Comparison of ENCODE assay signal across 8 cellular contexts in the genomic region with DNA sequence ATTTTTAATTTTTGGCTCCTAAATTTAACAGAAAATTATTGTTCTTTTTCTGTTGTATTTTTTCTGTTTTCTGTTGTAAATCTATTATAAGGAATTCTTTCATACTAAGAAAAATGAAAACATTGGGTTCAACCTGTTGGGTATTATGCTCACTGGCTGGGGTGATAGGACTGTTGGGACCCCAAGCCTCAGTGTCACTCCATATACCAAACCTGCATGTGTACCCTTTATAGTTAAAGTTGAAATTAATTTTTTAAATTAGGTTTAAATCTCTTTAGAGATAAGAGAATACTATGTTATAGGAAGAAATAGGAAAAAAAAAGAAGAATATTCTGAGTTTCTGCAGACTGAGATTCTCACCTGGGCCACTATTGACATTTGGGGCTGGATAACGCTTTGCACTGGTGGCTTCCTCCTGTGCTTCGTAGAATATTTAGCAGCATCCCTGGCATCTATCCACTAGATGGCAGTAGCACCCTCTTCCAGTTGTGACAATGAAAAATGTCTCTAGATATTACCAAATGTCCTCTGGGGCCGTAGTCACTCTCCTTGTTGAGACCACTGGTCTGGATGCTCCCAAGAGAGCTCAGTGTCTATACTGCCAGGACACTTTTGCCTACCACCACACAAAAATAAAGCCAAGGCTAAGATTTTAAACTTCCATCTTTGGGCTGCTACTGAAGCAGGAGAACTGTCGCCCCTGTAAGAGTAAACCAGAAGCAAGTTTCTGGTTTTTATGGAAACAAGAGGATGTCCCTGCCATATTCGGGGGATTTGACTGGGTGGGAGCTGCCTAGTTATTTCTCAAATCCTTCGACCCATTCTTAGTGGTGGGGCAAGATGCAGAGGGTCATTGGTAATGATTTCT. TPM values are rescaled to one million over a fixed set of nuclear protein-coding genes. Genes with fewer than 3 reads are reported as not detected.
DNase-seq lines count a peak whose midpoint lies in the region; ATAC-seq and TF ChIP-seq lines count a peak whose summit lies in the region.

No MANE protein-coding gene starts in this region.

- ATAC-seq in GM19324 (IDR thresholded peaks at IDR 0.05; ENCODE audit: low FRiP score, unreplicated experiment) (peak; percentile 64), PC-3 (peak; percentile 82), aorta (ENCODE audit: low FRiP score) (peak; percentile 89)

- H3K79me2 ChIP-seq in PC-3 (ENCODE audit: low read length) (peaks cover 46% of the 10 kb centered on the region), fibroblast of lung (ENCODE audit: control insufficient read depth, insufficient read depth, low read length) (peaks cover 5% of the 10 kb centered on the region)

- H3K4me1 ChIP-seq in PC-3 (ENCODE audit: insufficient read depth, low read length) = no peaks in the 10 kb centered on the region
- H3K4me1 ChIP-seq in fibroblast of lung (ENCODE audit: control insufficient read depth, extremely low read depth, insufficient read depth, low read length) = no peaks in the 10 kb centered on the region
- H3K4me1 ChIP-seq in neutrophil (ENCODE audit: control insufficient read depth in 1 of 2, insufficient read depth in 1 of 2, low read depth in 1 of 2, low read length in 1 of 2) = peaks cover 0 to 6% of the 10 kb centered on the region in 2 experiments
- no peaks in the 10 kb centered on the region for H3K4me1 ChIP-seq in aorta (ENCODE audit: control insufficient read depth in 1 of 2, insufficient read depth in 2 of 2, low read length in 2 of 2)

- 35 to 47% methylated on average over 6 of the region's 6 CpGs for WGBS in aorta, 2 donors

- H3K27me3 ChIP-seq in PC-3 (ENCODE audit: low read length) (no peaks in the 10 kb centered on the region), fibroblast of lung (ENCODE audit: control insufficient read depth, insufficient read depth, low read length) (no peaks in the 10 kb centered on the region), neutrophil (no peaks in the 10 kb centered on the region), aorta (ENCODE audit: control insufficient read depth in 1 of 2, insufficient read depth in 2 of 2, low read length in 1 of 2) (no peaks in the 10 kb centered on the region)

- TF ChIP-seq CTCF in PC-3 (conservative IDR thresholded peaks at IDR 0.05; ENCODE audit: low read depth, low read length) (peak; percentile 77), fibroblast of lung (conservative IDR thresholded peaks at IDR 0.05 in 1 of 2, IDR thresholded peaks at IDR 0.05 in 1 of 2; ENCODE audit: low read depth in 1 of 2, low read length in 2 of 2) (peak; percentile 56 to 69), neutrophil (IDR thresholded peaks at IDR 0.05) (peak; percentile 71)

- DNase-seq in CD1c-positive myeloid dendritic cell (ENCODE audit: extremely low spot score) = peak; percentile 64
- peak; percentile 49 for DNase-seq in HPDE6-E6E7 (ENCODE audit: extremely low spot score)
- DNase-seq in PC-3 = peak; percentile 81
- peak; percentile 64 to 65 for DNase-seq in activated T-cell treated with anti-CD3 and anti-CD28 coated beads, Interleukin-2, amount 50 U/mL, for 48 hours
- DNase-seq in fibroblast of lung (ENCODE audit: low read depth in 2 of 2) = peak; percentile 41 to 57
- no peak for DNase-seq in aorta

- H2AFZ ChIP-seq in PC-3 (ENCODE audit: low read length) (no peak overlapping the region), fibroblast of lung (ENCODE audit: low read length) (no peak overlapping the region)

- CTCF ChIA-PET in PC-3 (lab: Charles Lee) = no interaction called here

- no peaks in the 10 kb centered on the region for H3K9me2 ChIP-seq in PC-3 (replicated peaks; ENCODE audit: low read length)

- POLR2A ChIA-PET in PC-3 (lab: Charles Lee; ENCODE audit: unreplicated experiment) = no interaction called here

- no peaks in the 10 kb centered on the region for H3K9me3 ChIP-seq in PC-3 (ENCODE audit: low read length)
- H3K9me3 ChIP-seq in fibroblast of lung (ENCODE audit: control insufficient read depth, insufficient read depth, low read depth, low read length) = no peaks in the 10 kb centered on the region
- H3K9me3 ChIP-seq in neutrophil = no peaks in the 10 kb centered on the region
- H3K9me3 ChIP-seq in aorta (ENCODE audit: control insufficient read depth, low read length) = no peaks in the 10 kb centered on the region

- BruUV-seq in PC-3 (replicated peaks; lab: Mats Ljungman, UMichigan) = no TSS peak

- H3K36me3 ChIP-seq in PC-3 (ENCODE audit: low read depth, low read length) (peaks cover 13% of the 10 kb centered on the region; the same call in 1 of the 2 replicates), fibroblast of lung (ENCODE audit: control insufficient read depth, insufficient read depth, low read length) (no peaks in the 10 kb centered on the region), neutrophil (peaks cover 13% of the 10 kb centered on the region), aorta (ENCODE audit: control insufficient read depth in 1 of 2, insufficient read depth in 2 of 2, low read length in 1 of 2) (no peaks in the 10 kb centered on the region)

- no peak overlapping the region for H3K4me3 ChIP-seq in PC-3 (ENCODE audit: low read length)
- H3K4me3 ChIP-seq in fibroblast of lung (replicated peaks in 1 of 4; ENCODE audit: control extremely low read depth in 1 of 4, insufficient read depth in 1 of 4, low read depth in 3 of 4, low read length in 4 of 4) = no peak overlapping the region
- no peak overlapping the region for H3K4me3 ChIP-seq in neutrophil (ENCODE audit: low read depth in 1 of 2, low read length in 1 of 2)
- no peak overlapping the region for H3K4me3 ChIP-seq in aorta (ENCODE audit: low read length in 2 of 2)

- intact Hi-C loops in PC-3 (cut with micrococcal nuclease) = loop anchor here (2.0 to 10.0 kb wide), 4 partner anchors 50 to 1008 kb away; partner anchors contain the start of genes CA5B and ZRSR2
- intact Hi-C loops in aorta (cut with DNase I) = loop anchor here in 1 of 2 donors (5.0 to 10.0 kb wide), 2 partner anchors 105 to 168 kb away; partner anchors contain the start of genes AP1S2 and ZRSR2

- H3K9ac ChIP-seq in PC-3 (ENCODE audit: low read length) (no peak overlapping the region), fibroblast of lung (ENCODE audit: insufficient read depth, low read length) (no peak overlapping the region)

- H3K27ac ChIP-seq in PC-3 (ENCODE audit: low read length) = no peak overlapping the region
- H3K27ac ChIP-seq in fibroblast of lung (ENCODE audit: insufficient read depth, low read length) = no peak overlapping the region
- H3K27ac ChIP-seq in neutrophil = no peak overlapping the region
- H3K27ac ChIP-seq in aorta (ENCODE audit: low read depth in 1 of 2, low read length in 2 of 2) = no peak overlapping the region

- no peak overlapping the region for H3K4me2 ChIP-seq in PC-3 (ENCODE audit: low read length)
- H3K4me2 ChIP-seq in fibroblast of lung (ENCODE audit: extremely low read depth, insufficient read depth, low read length) = no peak overlapping the region

- H3F3A ChIP-seq in PC-3 (ENCODE audit: low read length, unreplicated experiment) = no peaks in the 10 kb centered on the region

- H4K20me1 ChIP-seq in PC-3 (ENCODE audit: low read length) (no peaks in the 10 kb centered on the region), fibroblast of lung (ENCODE audit: control insufficient read depth, extremely low read depth, insufficient read depth, low read length) (peaks cover 1% of the 10 kb centered on the region)

RNA-seq across cellular contexts. Expression of gene CLTRN, which starts 22.4 kb away (rescaled TPM):
- total RNA-seq in PC-3 (2014; rRNA removed) (6.1 and 9.1 TPM in 2 replicates), fibroblast of lung (0.26 and 0.50 TPM in 2 replicates), aorta (not detected)
- polyA plus RNA-seq in fibroblast of lung (0.23 and 0.51 TPM in 2 replicates), aorta (not detected)
- polyA plus RNA-seq in fibroblast of lung (2012) = 0.29 and 0.44 TPM in 2 replicates
- polyA minus RNA-seq in fibroblast of lung (ENCODE audit: low replicate concordance) = not detected in 2 replicates

RNA-seq across cellular contexts. Expression of gene CA5B, which starts 51.0 kb away (rescaled TPM):
- total RNA-seq in PC-3 (2014; rRNA removed) (8.5 and 12.3 TPM in 2 replicates), fibroblast of lung (2.8 and 7.4 TPM in 2 replicates), aorta (10 to 100 TPM; 30.8 to 46.4 TPM)
- polyA plus RNA-seq in fibroblast of lung (11.6 and 16.3 TPM in 2 replicates), aorta (1 to 10 TPM; 3.0 to 8.6 TPM)
- 6.8 and 6.9 TPM in 2 replicates for polyA plus RNA-seq in fibroblast of lung (2012)
- 2.8 and 7.3 TPM in 2 replicates for polyA minus RNA-seq in fibroblast of lung (ENCODE audit: low replicate concordance)

Comparison
In these comparisons a context has a peak if more than half of its experiments do, and no peak if none do; other contexts are left out.
1. DNase-seq: peak in CD1c-positive myeloid dendritic cell (single experiment), HPDE6-E6E7 (single experiment), PC-3 (single experiment), activated T-cell treated with anti-CD3 and anti-CD28 coated beads, Interleukin-2, amount 50 U/mL, for 48 hours (2 of 2) and fibroblast of lung (2 of 2); none in aorta (0 of 2).
2. Peak in every context shown above with its lines, with median percentiles within 50 percentile points of each other: ATAC-seq and CTCF ChIP-seq.